Comparison of ENCODE assay signal across 26 cellular contexts in genomic region chr15:91223902-91224301, GRCh38.
DNase-seq lines count a peak whose midpoint lies in the region; ATAC-seq lines count a peak whose summit lies in the region.
"Had no signal": no experiment of that assay in that cellular context is flagged by ENCODE, and none has a peak within 500 bp of the region (broad histone marks: within the 10 kb centered on the region; RNA-seq: fewer than 3 reads in every experiment).

No MANE protein-coding gene starts in this region.

- no peaks in the 10 kb centered on the region for H3K9me3 Mint-ChIP-seq in activated CD4-positive, alpha-beta memory T cell treated with anti-CD3 and anti-CD28 coated beads, Interleukin-2, amount 10 ng/mL, durations not matched to agents 7 days and 5 days
- H3K9me3 Mint-ChIP-seq: CD4-positive, alpha-beta T cell; nephron progenitor cell; stimulated activated naive CD8-positive, alpha-beta T cell treated with anti-CD3 and anti-CD28 coated beads, Interleukin-15, Interleukin-2, amounts not matched to agents 100 ng/mL and 50 ng/mL, for 24 hours had no signal

- H3K27ac Mint-ChIP-seq in activated CD4-positive, alpha-beta memory T cell treated with anti-CD3 and anti-CD28 coated beads, Interleukin-2, amount 10 ng/mL, durations not matched to agents 7 days and 5 days, result no peak overlapping the region
- H3K27ac Mint-ChIP-seq: activated naive CD8-positive, alpha-beta T cell; CD4-positive, alpha-beta T cell; nephron progenitor cell; stimulated activated naive CD8-positive, alpha-beta T cell treated with anti-CD3 and anti-CD28 coated beads, Interleukin-15, Interleukin-2, amounts not matched to agents 100 ng/mL and 50 ng/mL, for 24 hours had no signal

- POLR2A ChIA-PET in activated CD4-positive, alpha-beta memory T cell treated with anti-CD3 and anti-CD28 coated beads, Interleukin-2, amount 10 ng/mL, durations not matched to agents 7 days and 5 days (lab: Charles Lee), result no interaction called here

- no peaks in the 10 kb centered on the region for H3K4me1 Mint-ChIP-seq in activated CD4-positive, alpha-beta memory T cell treated with anti-CD3 and anti-CD28 coated beads, Interleukin-2, amount 10 ng/mL, durations not matched to agents 7 days and 5 days

- CTCF ChIA-PET in activated CD4-positive, alpha-beta memory T cell treated with anti-CD3 and anti-CD28 coated beads, Interleukin-2, amount 10 ng/mL, durations not matched to agents 7 days and 5 days (lab: Charles Lee), result interaction anchor here (0.9 to 1.9 kb wide), 3 partner anchors 34 to 167 kb away, joined by 3 to 6 read pairs (median 4); no protein-coding TSS in a partner anchor

- peak; percentile 85 for DNase-seq in COLO668 (lab: John Stamatoyannopoulos, UW; ENCODE audit: unreplicated experiment)
- DNase-seq in HT1080 (ENCODE audit: low read depth), result peak; percentile 17
- DNase-seq in NCI-H2196 (lab: John Stamatoyannopoulos, UW; ENCODE audit: unreplicated experiment), result peak; percentile 78
- peak; percentile 90 to 94 for DNase-seq in SHP77 (lab: John Stamatoyannopoulos, UW)
- no peak for DNase-seq in activated CD4-positive, alpha-beta memory T cell treated with anti-CD3 and anti-CD28 coated beads, Interleukin-2, amount 10 ng/mL, durations not matched to agents 7 days and 5 days
- DNase-seq in NK-92 treated with Interleukin-12 subunit alpha and Interleukin-12 subunit beta, amount 100 ng/mL, for 24 hours (lab: John Stamatoyannopoulos, UW), result no peak
- DNase-seq: activated CD8-positive, alpha-beta memory T cell treated with anti-CD3 and anti-CD28 coated beads for 24 hours; activated effector memory CD4-positive, alpha-beta T cell treated with Interleukin-2 at 50 U/mL for 16 hours; AML-193; CD4-positive, alpha-beta T cell; cortex of kidney; foreskin fibroblast; H7; heart right ventricle; kidney glomerular epithelial cell; NCI-H1436 treated with DMSO at 0.1 percent for 48 hours; nephron progenitor cell; ovary; small intestine had no signal

- H3K4me3 Mint-ChIP-seq in activated CD4-positive, alpha-beta memory T cell treated with anti-CD3 and anti-CD28 coated beads, Interleukin-2, amount 10 ng/mL, durations not matched to agents 7 days and 5 days, result no peak overlapping the region
- H3K4me3 Mint-ChIP-seq: activated naive CD8-positive, alpha-beta T cell; CD4-positive, alpha-beta T cell; nephron progenitor cell; stimulated activated naive CD8-positive, alpha-beta T cell treated with anti-CD3 and anti-CD28 coated beads, Interleukin-15, Interleukin-2, amounts not matched to agents 100 ng/mL and 50 ng/mL, for 24 hours had no signal

- ATAC-seq in HG03457 (IDR thresholded peaks at IDR 0.05; ENCODE audit: unreplicated experiment), result no peak
- no peak for ATAC-seq in HG02588 (IDR thresholded peaks at IDR 0.05; ENCODE audit: unreplicated experiment)
- ATAC-seq: A549, esophagus mucosa, K562 had no signal

- peaks cover 33% of the 10 kb centered on the region for H3K27me3 Mint-ChIP-seq in activated CD4-positive, alpha-beta memory T cell treated with anti-CD3 and anti-CD28 coated beads, Interleukin-2, amount 10 ng/mL, durations not matched to agents 7 days and 5 days

- H3K36me3 Mint-ChIP-seq in activated CD4-positive, alpha-beta memory T cell treated with anti-CD3 and anti-CD28 coated beads, Interleukin-2, amount 10 ng/mL, durations not matched to agents 7 days and 5 days (ENCODE audit: low read depth), result no peaks in the 10 kb centered on the region
- H3K36me3 Mint-ChIP-seq: activated naive CD8-positive, alpha-beta T cell had no signal

Comparison
In these comparisons a context has a peak if more than half of its experiments do, and no peak if none do; other contexts are left out.
1. DNase-seq: peak in COLO668 (single experiment), HT1080 (single experiment), NCI-H2196 (single experiment) and SHP77 (2 of 2); none in activated CD4-positive, alpha-beta memory T cell treated with anti-CD3 and anti-CD28 coated beads, Interleukin-2, amount 10 ng/mL, durations not matched to agents 7 days and 5 days (single experiment) and NK-92 treated with Interleukin-12 subunit alpha and Interleukin-12 subunit beta, amount 100 ng/mL, for 24 hours (single experiment).